12 cellular contexts compared by ENCODE assay signal in genomic region chr6:15505463-15505918, GRCh38.
DNase-seq lines count a peak whose midpoint lies in the region; ATAC-seq and TF ChIP-seq lines count a peak whose summit lies in the region.
"Had no signal": no experiment of that assay in that cellular context is flagged by ENCODE, and none has a peak within 500 bp of the region (broad histone marks: within the 10 kb centered on the region; RNA-seq: fewer than 3 reads in every experiment).

No MANE protein-coding gene starts in this region.

- intact Hi-C loops in sciatic nerve (cut with DNase I) = no loop called here

- H3K4me1 ChIP-seq in GM23248 (ENCODE audit: insufficient read depth) (peaks cover 15% of the 10 kb centered on the region), right atrium auricular region (peaks cover 0 to 57% of the 10 kb centered on the region in 2 donors)

- in situ Hi-C loops in GM23248 (cut with MboI) = no loop called here

- no peak overlapping the region for H2AFZ ChIP-seq in GM23248

- H3K79me2 ChIP-seq in GM23248 (ENCODE audit: insufficient read depth) = peaks cover 46% of the 10 kb centered on the region

- H4K20me1 ChIP-seq in GM23248 (ENCODE audit: insufficient read depth) = peaks cover 10% of the 10 kb centered on the region; the same call in 1 of the 2 replicates

- H3K9me2 ChIP-seq in GM23248 (ENCODE audit: insufficient read depth) = no peaks in the 10 kb centered on the region

- CTCF ChIA-PET in GM10248 (lab: Yijun Ruan, JAX) = interaction anchor here (1.3 kb wide), 1 partner anchor 13 kb away, joined by 5 read pairs; no protein-coding TSS in a partner anchor

- no peaks in the 10 kb centered on the region for H3K4me1 Mint-ChIP-seq in activated naive CD8-positive, alpha-beta T cell treated with anti-CD3 and anti-CD28 coated beads, Interleukin-2, amount 10 ng/mL, durations not matched to agents 7 days and 5 days

- no peaks in the 10 kb centered on the region for H3K27me3 Mint-ChIP-seq in activated naive CD8-positive, alpha-beta T cell treated with anti-CD3 and anti-CD28 coated beads, Interleukin-2, amount 10 ng/mL, durations not matched to agents 7 days and 5 days
- H3K27me3 Mint-ChIP-seq: stimulated activated naive CD8-positive, alpha-beta T cell treated with anti-CD3 and anti-CD28 coated beads, Interleukin-15, Interleukin-2, amounts not matched to agents 100 ng/mL and 50 ng/mL, for 24 hours had no signal

- no peaks in the 10 kb centered on the region for H3K9me3 ChIP-seq in GM23248 (ENCODE audit: low read depth)
- H3K9me3 ChIP-seq in right atrium auricular region = no peaks in the 10 kb centered on the region

- peak overlapping the region; percentile 44 for H3K4me2 ChIP-seq in GM23248 (ENCODE audit: unreplicated experiment)

- H3F3A ChIP-seq in GM23248 (ENCODE audit: insufficient read depth) = peaks cover 12% of the 10 kb centered on the region

- TF ChIP-seq CTCF in right atrium auricular region (IDR thresholded peaks at IDR 0.05) = no peak
- TF ChIP-seq CTCF in GM10248 (IDR thresholded peaks at IDR 0.05; ENCODE audit: control extremely low read depth, extremely low read depth, low read depth, missing control alignments) = no peak

- H3K4me3 ChIP-seq in GM23248 (peak overlapping the region; percentile 40), right atrium auricular region (peak overlapping the region in 1 of 2 donors; percentile 36)

- POLR2A ChIA-PET in activated naive CD8-positive, alpha-beta T cell treated with anti-CD3 and anti-CD28 coated beads, Interleukin-2, amount 10 ng/mL, durations not matched to agents 7 days and 5 days (lab: Charles Lee) = no interaction called here
- POLR2A ChIA-PET in GM10248 (lab: Yijun Ruan, JAX) = no interaction called here

- no peaks in the 10 kb centered on the region for H3K27me3 ChIP-seq in GM23248 (replicated peaks; ENCODE audit: insufficient read depth)
- no peaks in the 10 kb centered on the region for H3K27me3 ChIP-seq in right atrium auricular region

- no peak overlapping the region for H3K4me3 Mint-ChIP-seq in activated naive CD8-positive, alpha-beta T cell treated with anti-CD3 and anti-CD28 coated beads, Interleukin-2, amount 10 ng/mL, durations not matched to agents 7 days and 5 days
- H3K4me3 Mint-ChIP-seq: CD8-positive, alpha-beta T cell; stimulated activated naive CD8-positive, alpha-beta T cell treated with anti-CD3 and anti-CD28 coated beads, Interleukin-15, Interleukin-2, amounts not matched to agents 100 ng/mL and 50 ng/mL, for 24 hours had no signal

- H3K27ac Mint-ChIP-seq in activated naive CD8-positive, alpha-beta T cell treated with anti-CD3 and anti-CD28 coated beads, Interleukin-2, amount 10 ng/mL, durations not matched to agents 7 days and 5 days = no peak overlapping the region
- H3K27ac Mint-ChIP-seq: CD8-positive, alpha-beta T cell; stimulated activated naive CD8-positive, alpha-beta T cell treated with anti-CD3 and anti-CD28 coated beads, Interleukin-15, Interleukin-2, amounts not matched to agents 100 ng/mL and 50 ng/mL, for 24 hours had no signal

- peaks cover 6% of the 10 kb centered on the region for H3K36me3 Mint-ChIP-seq in activated naive CD8-positive, alpha-beta T cell treated with anti-CD3 and anti-CD28 coated beads, Interleukin-2, amount 10 ng/mL, durations not matched to agents 7 days and 5 days

- 84% methylated on average over 18 of the region's 18 CpGs for WGBS in GM23248 (ENCODE audit: low coverage in 1 of 2, low lambda C conversion rate in 2 of 2, missing lambda C conversion rate in 2 of 2), 2 experiments

- H3K9me3 Mint-ChIP-seq in activated naive CD8-positive, alpha-beta T cell treated with anti-CD3 and anti-CD28 coated beads, Interleukin-2, amount 10 ng/mL, durations not matched to agents 7 days and 5 days = no peaks in the 10 kb centered on the region
- H3K9me3 Mint-ChIP-seq: CD8-positive, alpha-beta T cell; stimulated activated naive CD8-positive, alpha-beta T cell treated with anti-CD3 and anti-CD28 coated beads, Interleukin-15, Interleukin-2, amounts not matched to agents 100 ng/mL and 50 ng/mL, for 24 hours had no signal

- H3K36me3 ChIP-seq in GM23248 (ENCODE audit: low read depth) = peaks cover 6% of the 10 kb centered on the region; the same call in 1 of the 2 replicates
- peaks cover 21% of the 10 kb centered on the region for H3K36me3 ChIP-seq in right atrium auricular region

- no peak for ATAC-seq in activated naive CD8-positive, alpha-beta T cell treated with anti-CD3 and anti-CD28 coated beads, Interleukin-2, amount 10 ng/mL, durations not matched to agents 7 days and 5 days (ENCODE audit: low read depth)
- ATAC-seq in sciatic nerve = peak; percentile 72
- ATAC-seq in HG03520 (IDR thresholded peaks at IDR 0.05; ENCODE audit: unreplicated experiment) = no peak
- ATAC-seq in HG03432 (IDR thresholded peaks at IDR 0.05; ENCODE audit: unreplicated experiment) = no peak
- no peak for ATAC-seq in HG02970 (IDR thresholded peaks at IDR 0.05; ENCODE audit: low FRiP score, unreplicated experiment)
- ATAC-seq: activated CD4-positive, CD25-positive, alpha-beta regulatory T cell treated with anti-CD3 and anti-CD28 coated beads, Interleukin-2, amount 50 U/mL, for 24 hours; CD8-positive, alpha-beta T cell had no signal

- DNase-seq in GM23248 (no peak), right atrium auricular region (ENCODE audit: low spot score) (no peak), sciatic nerve (ENCODE audit: low spot score) (peak; percentile 63), GM10248 (ENCODE audit: extremely low spot score) (no peak)
- peak; percentile 4 for DNase-seq in activated naive CD8-positive, alpha-beta T cell treated with anti-CD3 and anti-CD28 coated beads, Interleukin-2, amount 10 ng/mL, durations not matched to agents 7 days and 5 days
- DNase-seq: CD8-positive, alpha-beta T cell; NCI-H2107 had no signal

- H3K9ac ChIP-seq in GM23248 = peak overlapping the region; percentile 70

- H3K27ac ChIP-seq in GM23248 (peak overlapping the region; percentile 62), right atrium auricular region (peak overlapping the region; percentile 87 to 88)

Comparison
In these comparisons a context has a peak if more than half of its experiments do, and no peak if none do; other contexts are left out.
1. DNase-seq: peak in activated naive CD8-positive, alpha-beta T cell treated with anti-CD3 and anti-CD28 coated beads, Interleukin-2, amount 10 ng/mL, durations not matched to agents 7 days and 5 days (single experiment) and sciatic nerve (single experiment); none in GM23248 (single experiment), right atrium auricular region (single experiment) and GM10248 (single experiment).